ENCODE assay signal across 9 cellular contexts in genomic region chr3:11282250-11283125, GRCh38. TPM values are rescaled to one million over a fixed set of nuclear protein-coding genes. Genes with fewer than 3 reads are reported as not detected.
DNase-seq lines count a peak whose midpoint lies in the region; ATAC-seq and TF ChIP-seq lines count a peak whose summit lies in the region.
"Had no signal": no experiment of that assay in that cellular context is flagged by ENCODE, and none has a peak within 500 bp of the region (broad histone marks: within the 10 kb centered on the region; RNA-seq: fewer than 3 reads in every experiment).

No MANE protein-coding gene starts in this region.

- H3K9me3 ChIP-seq in esophagus muscularis mucosa, result no peaks in the 10 kb centered on the region
- H3K9me3 ChIP-seq in muscle layer of colon (ENCODE audit: low read length), result no peaks in the 10 kb centered on the region
- no peaks in the 10 kb centered on the region for H3K9me3 ChIP-seq in uterus
- no peaks in the 10 kb centered on the region for H3K9me3 ChIP-seq in GM23248 (ENCODE audit: low read depth)

- no peak for TF ChIP-seq EP300 in esophagus muscularis mucosa (IDR thresholded peaks at IDR 0.05)

- H3K4me2 ChIP-seq in GM23248 (ENCODE audit: unreplicated experiment), result no peak overlapping the region

- H3K27ac Mint-ChIP-seq in activated T-cell treated with anti-CD3 and anti-CD28 coated beads, Interleukin-2, amount 50 U/mL, for 72 hours, result no peak overlapping the region

- H3F3A ChIP-seq in GM23248 (ENCODE audit: insufficient read depth), result peaks cover 30% of the 10 kb centered on the region

- peak; percentile 40 to 42 for ATAC-seq in activated T-cell treated with anti-CD3 and anti-CD28 coated beads, Interleukin-2, amount 50 U/mL, for 72 hours (replicated peaks in 1 of 2)
- no peak for ATAC-seq in esophagus mucosa

- intact Hi-C loops in esophagus muscularis mucosa (cut with DNase I) (no loop called here), uterus (cut with DNase I; ENCODE audit: low total_unique reads) (no loop called here)

- in situ Hi-C loops in GM23248 (cut with MboI), result no loop called here

- no peak for DNase-seq in activated T-cell treated with anti-CD3 and anti-CD28 coated beads, Interleukin-2, amount 50 U/mL, for 72 hours
- no peak for DNase-seq in activated T-cell treated with anti-CD3 and anti-CD28 coated beads, Interleukin-2, amount 50 U/mL, for 48 hours
- no peak for DNase-seq in esophagus muscularis mucosa (ENCODE audit: extremely low spot score)
- peak; percentile 65 to 80 for DNase-seq in uterus
- no peak for DNase-seq in T-helper 9 cell
- no peak for DNase-seq in GM23248
- DNase-seq: NCI-H1436 treated with DMSO at 0.1 percent for 48 hours had no signal

- H3K9ac ChIP-seq in muscle layer of colon (ENCODE audit: low read length), result no peak overlapping the region
- no peak overlapping the region for H3K9ac ChIP-seq in GM23248

- no peak overlapping the region for H3K4me3 ChIP-seq in esophagus muscularis mucosa
- peak overlapping the region in 1 of 2 donors; percentile 25 for H3K4me3 ChIP-seq in muscle layer of colon (ENCODE audit: low read depth in 1 of 2, low read length in 2 of 2)
- no peak overlapping the region for H3K4me3 ChIP-seq in uterus
- no peak overlapping the region for H3K4me3 ChIP-seq in GM23248

- WGBS in esophagus muscularis mucosa, result 40% methylated on average over 5 of the region's 5 CpGs
- 27 to 37% methylated on average over 5 of the region's 5 CpGs for WGBS in GM23248 (ENCODE audit: low coverage in 1 of 2, low lambda C conversion rate in 2 of 2, missing lambda C conversion rate in 2 of 2), 2 experiments

- H3K4me3 Mint-ChIP-seq in activated T-cell treated with anti-CD3 and anti-CD28 coated beads, Interleukin-2, amount 50 U/mL, for 72 hours, result no peak overlapping the region

- TF ChIP-seq CTCF in esophagus muscularis mucosa (IDR thresholded peaks at IDR 0.05) (no peak), uterus (IDR thresholded peaks at IDR 0.05) (no peak)

- H3K79me2 ChIP-seq in GM23248 (ENCODE audit: insufficient read depth), result peaks cover 87% of the 10 kb centered on the region

- H4K20me1 ChIP-seq in GM23248 (ENCODE audit: insufficient read depth), result no peaks in the 10 kb centered on the region

- H3K27me3 ChIP-seq in esophagus muscularis mucosa (no peaks in the 10 kb centered on the region), muscle layer of colon (ENCODE audit: control insufficient read depth in 1 of 2, insufficient read depth in 2 of 2, low read length in 2 of 2) (no peaks in the 10 kb centered on the region), uterus (no peaks in the 10 kb centered on the region), GM23248 (replicated peaks; ENCODE audit: insufficient read depth) (no peaks in the 10 kb centered on the region)

- peaks cover 0 to 40% (median 3%) of the 10 kb centered on the region in 4 donors for H3K36me3 ChIP-seq in esophagus muscularis mucosa
- H3K36me3 ChIP-seq in muscle layer of colon (ENCODE audit: insufficient read depth, low read length), result peaks cover 8% of the 10 kb centered on the region
- no peaks in the 10 kb centered on the region for H3K36me3 ChIP-seq in uterus
- peaks cover 3% of the 10 kb centered on the region; the same call in 1 of the 2 replicates for H3K36me3 ChIP-seq in GM23248 (ENCODE audit: low read depth)

- H3K36me3 Mint-ChIP-seq in activated T-cell treated with anti-CD3 and anti-CD28 coated beads, Interleukin-2, amount 50 U/mL, for 72 hours (ENCODE audit: insufficient read depth in 2 of 2), result peaks cover 0 to 14% of the 10 kb centered on the region in 2 donors

- H3K27ac ChIP-seq in esophagus muscularis mucosa (replicated peaks in 1 of 4), result peak overlapping the region; percentile 39 to 67 (median 55)
- H3K27ac ChIP-seq in muscle layer of colon (ENCODE audit: low read depth, low read length), result peak overlapping the region; percentile 44
- H3K27ac ChIP-seq in uterus, result peak overlapping the region; percentile 35 to 46
- H3K27ac ChIP-seq in GM23248, result no peak overlapping the region

- H3K4me1 Mint-ChIP-seq in activated T-cell treated with anti-CD3 and anti-CD28 coated beads, Interleukin-2, amount 50 U/mL, for 72 hours (ENCODE audit: low read depth), result peaks cover 44% of the 10 kb centered on the region

- no peaks in the 10 kb centered on the region for H3K9me3 Mint-ChIP-seq in activated T-cell treated with anti-CD3 and anti-CD28 coated beads, Interleukin-2, amount 50 U/mL, for 72 hours

- no peaks in the 10 kb centered on the region for H3K27me3 Mint-ChIP-seq in activated T-cell treated with anti-CD3 and anti-CD28 coated beads, Interleukin-2, amount 50 U/mL, for 72 hours (ENCODE audit: low read depth)

- H2AFZ ChIP-seq in GM23248, result no peak overlapping the region

- H3K9me2 ChIP-seq in GM23248 (ENCODE audit: insufficient read depth), result no peaks in the 10 kb centered on the region

- TF ChIP-seq POLR2A in esophagus muscularis mucosa (IDR thresholded peaks at IDR 0.05; ENCODE audit: low read depth) (no peak), uterus (IDR thresholded peaks at IDR 0.05) (no peak)

- H3K4me1 ChIP-seq in esophagus muscularis mucosa, result peaks cover 19 to 37% (median 27%) of the 10 kb centered on the region in 4 donors
- peaks cover 24% of the 10 kb centered on the region for H3K4me1 ChIP-seq in muscle layer of colon (ENCODE audit: insufficient read depth, low read length)
- peaks cover 4 to 7% of the 10 kb centered on the region in 2 donors for H3K4me1 ChIP-seq in uterus
- H3K4me1 ChIP-seq in GM23248 (ENCODE audit: insufficient read depth), result peaks cover 35% of the 10 kb centered on the region

RNA-seq across cellular contexts. Expression of gene ATG7, which starts 10.3 kb away (rescaled TPM):
- total RNA-seq in activated T-cell treated with anti-CD3 and anti-CD28 coated beads, Interleukin-2, amount 50 U/mL, for 72 hours, result 10 to 100 TPM; 29.7 to 38.2 TPM
- total RNA-seq in esophagus muscularis mucosa (10 to 100 TPM; 20.6 to 50.4 (median 39.9) TPM), uterus (100 to 1,000 TPM in 2 of 4 donors, 10 to 100 TPM in 2; 54.8 to 126 (median 100) TPM), esophagus mucosa (30.0 TPM)
- 44.8 and 67.5 TPM in 2 replicates for total RNA-seq in GM23248 (2014; rRNA removed; shearing (Covaris generic))
- 40.5 and 42.2 TPM in 2 replicates for polyA plus RNA-seq in GM23248 (2016; fragmentation: Nextera tagmentation; extraction: Ambion mirVana)

Comparison
In these comparisons a context has a peak if more than half of its experiments do, and no peak if none do; other contexts are left out.
1. DNase-seq: peak in uterus (2 of 2); none in activated T-cell treated with anti-CD3 and anti-CD28 coated beads, Interleukin-2, amount 50 U/mL, for 72 hours (0 of 2), activated T-cell treated with anti-CD3 and anti-CD28 coated beads, Interleukin-2, amount 50 U/mL, for 48 hours (0 of 2), esophagus muscularis mucosa (single experiment), T-helper 9 cell (single experiment) and GM23248 (single experiment).